ENCODE assay signal across 8 cellular contexts in the genomic region with DNA sequence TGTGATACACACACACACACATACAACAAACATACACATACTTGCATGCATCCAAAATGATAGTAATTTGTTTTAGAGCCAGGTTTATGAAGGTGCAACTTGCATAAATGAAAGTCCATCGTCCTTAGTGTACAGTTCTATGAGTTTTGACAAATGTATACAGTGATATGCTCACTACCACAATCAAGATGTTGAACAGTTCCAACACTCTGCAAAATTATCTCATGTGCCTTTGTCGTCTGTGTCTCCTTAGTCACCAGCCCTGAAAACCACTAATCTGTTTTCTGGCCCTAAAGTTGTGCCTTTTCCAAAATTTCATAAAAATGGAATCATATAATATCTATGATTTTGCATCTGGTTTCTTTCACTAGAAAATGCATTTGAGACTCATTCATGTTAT.
"Had no signal": no experiment of that assay in that cellular context is flagged by ENCODE, and none has a peak within 500 bp of the region (broad histone marks: within the 10 kb centered on the region; RNA-seq: fewer than 3 reads in every experiment).

No MANE protein-coding gene starts in this region.

- H2AFZ ChIP-seq: GM23248 had no signal

- H3K4me1 ChIP-seq: HAP-1 had no signal

- H3K4me3 ChIP-seq: GM23248, HAP-1 had no signal

- H3K9me3 ChIP-seq: HAP-1 had no signal

- ATAC-seq: HCT116, HepG2 had no signal

- H3K36me3 ChIP-seq: HAP-1 had no signal

- H3K27ac ChIP-seq: GM23248, HL-60 had no signal

- DNase-seq: GM23248, GOT3, H7, HFFc6 had no signal

- FAIRE-seq: HepG2 had no signal

- H3K9ac ChIP-seq: GM23248 had no signal
